In the genomic region with DNA sequence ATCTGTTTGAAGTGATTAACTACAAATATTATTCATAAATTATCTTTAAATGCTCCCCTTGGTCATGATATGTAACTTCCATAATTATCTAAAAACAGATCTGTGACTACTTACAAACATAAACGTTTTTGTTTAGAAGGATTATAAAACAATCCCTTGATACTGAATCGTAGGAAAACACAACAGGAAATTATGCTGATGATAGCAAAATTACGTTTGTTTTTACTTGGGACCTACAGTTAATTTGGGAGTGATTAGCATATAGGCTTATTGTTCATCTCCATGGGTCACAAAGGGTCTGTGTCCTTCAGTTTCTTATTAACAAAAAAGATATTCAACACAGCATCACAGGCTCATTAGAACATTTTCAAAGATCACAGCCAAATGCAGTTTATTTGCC, we compare ENCODE assay signal across 22 cellular contexts. TPM values are rescaled to one million over a fixed set of nuclear protein-coding genes. Genes with fewer than 3 reads are reported as not detected.
DNase-seq lines count a peak whose midpoint lies in the region; ATAC-seq, FAIRE-seq and TF ChIP-seq lines count a peak whose summit lies in the region.
"Had no signal": no experiment of that assay in that cellular context is flagged by ENCODE, and none has a peak within 500 bp of the region (broad histone marks: within the 10 kb centered on the region; RNA-seq: fewer than 3 reads in every experiment).

No MANE protein-coding gene starts in this region.

- no peak overlapping the region for H4K8ac ChIP-seq in mesenchymal stem cell (ENCODE audit: low read length)

- H3K27ac Mint-ChIP-seq in astrocyte (ENCODE audit: unreplicated experiment) = no peak overlapping the region
- H3K27ac Mint-ChIP-seq: H9 had no signal

- H2BK15ac ChIP-seq in mesenchymal stem cell (ENCODE audit: low read depth, poor library complexity, severe bottlenecking) = no peak overlapping the region

- no peaks in the 10 kb centered on the region for H3K79me1 ChIP-seq in mesenchymal stem cell (replicated peaks; ENCODE audit: low read length, poor library complexity, severe bottlenecking)

- no peaks in the 10 kb centered on the region for H3K4me1 ChIP-seq in left ventricle myocardium inferior
- H3K4me1 ChIP-seq in heart left ventricle = peaks cover 0 to 5% (median 0%) of the 10 kb centered on the region in 12 donors
- no peaks in the 10 kb centered on the region for H3K4me1 ChIP-seq in astrocyte (ENCODE audit: insufficient read depth, low read length)
- no peaks in the 10 kb centered on the region for H3K4me1 ChIP-seq in mesenchymal stem cell (ENCODE audit: control insufficient read depth, insufficient read depth, low read depth, low read length)
- H3K4me1 ChIP-seq: Peyer's patch had no signal

- no peaks in the 10 kb centered on the region for H3K36me3 Mint-ChIP-seq in astrocyte (ENCODE audit: low read depth, unreplicated experiment)

- peaks cover 2% of the 10 kb centered on the region for H3K9me3 Mint-ChIP-seq in astrocyte (ENCODE audit: unreplicated experiment)
- H3K9me3 Mint-ChIP-seq: H9 had no signal

- no peak overlapping the region for H3K4me3 ChIP-seq in left ventricle myocardium inferior
- peak overlapping the region in 1 of 12 donors; percentile 8 for H3K4me3 ChIP-seq in heart left ventricle
- no peak overlapping the region for H3K4me3 ChIP-seq in astrocyte (ENCODE audit: insufficient read depth, low read depth, low read length)
- peak overlapping the region in 1 of 2 experiments; percentile 20 for H3K4me3 ChIP-seq in mesenchymal stem cell (ENCODE audit: insufficient read depth in 1 of 2, low read depth in 1 of 2, low read length in 2 of 2)
- H3K4me3 ChIP-seq: BLaER1 treated with 17β-estradiol and CSF1 and Interleukin-3, amounts not matched to agents 10 nM and 100 nM; Peyer's patch had no signal

- TF ChIP-seq CTCF in left ventricle myocardium inferior (IDR thresholded peaks at IDR 0.05; ENCODE audit: borderline replicate concordance) (no peak), heart left ventricle (IDR thresholded peaks at IDR 0.05) (no peak), astrocyte (IDR thresholded peaks at IDR 0.05; ENCODE audit: insufficient read depth, low read depth, low read length) (no peak)

- H3K27me3 ChIP-seq in left ventricle myocardium inferior (ENCODE audit: low read depth) (peaks cover 4% of the 10 kb centered on the region), heart left ventricle (no peaks in the 10 kb centered on the region), astrocyte (ENCODE audit: insufficient read depth, low read length) (no peaks in the 10 kb centered on the region), mesenchymal stem cell (ENCODE audit: control insufficient read depth in 1 of 2, insufficient read depth in 1 of 2, low read length in 2 of 2) (no peaks in the 10 kb centered on the region)
- H3K27me3 ChIP-seq: BLaER1 treated with 17β-estradiol and CSF1 and Interleukin-3, amounts not matched to agents 10 nM and 100 nM; Peyer's patch had no signal

- no peak overlapping the region for H3K18ac ChIP-seq in mesenchymal stem cell (ENCODE audit: low read depth in 1 of 2, low read length in 2 of 2)

- H3K23ac ChIP-seq in mesenchymal stem cell (ENCODE audit: low read length in 2 of 2) = no peak overlapping the region

- H4K91ac ChIP-seq in mesenchymal stem cell (ENCODE audit: low read length) = no peak overlapping the region

- H3K9ac ChIP-seq in astrocyte (ENCODE audit: low read length) = no peak overlapping the region
- peak overlapping the region; percentile 53 for H3K9ac ChIP-seq in mesenchymal stem cell (ENCODE audit: low read length)
- H3K9ac ChIP-seq: BLaER1 treated with 17β-estradiol and CSF1 and Interleukin-3, amounts not matched to agents 10 nM and 100 nM had no signal

- H4K20me1 ChIP-seq in astrocyte (ENCODE audit: insufficient read depth, low read length) = no peaks in the 10 kb centered on the region
- H4K20me1 ChIP-seq: BLaER1 treated with 17β-estradiol and CSF1 and Interleukin-3, amounts not matched to agents 10 nM and 100 nM had no signal

- no peak overlapping the region for H2BK5ac ChIP-seq in mesenchymal stem cell (ENCODE audit: low read depth, low read length, poor library complexity, severe bottlenecking)

- no peak overlapping the region for H3K4me2 ChIP-seq in astrocyte (ENCODE audit: low read length)
- no peak overlapping the region for H3K4me2 ChIP-seq in mesenchymal stem cell (ENCODE audit: low read length, poor library complexity, severe bottlenecking)
- H3K4me2 ChIP-seq: BLaER1 treated with 17β-estradiol and CSF1 and Interleukin-3, amounts not matched to agents 10 nM and 100 nM had no signal

- intact Hi-C loops in left ventricle myocardium inferior (cut with micrococcal nuclease) (no loop called here), heart left ventricle (cut with DNase I) (no loop called here)

- DNase-seq in left ventricle myocardium inferior = no peak
- no peak for DNase-seq in heart left ventricle
- no peak for DNase-seq in astrocyte (ENCODE audit: low read depth)
- DNase-seq in mesenchymal stem cell = no peak
- DNase-seq in stimulated activated CD4-positive, alpha-beta T cell treated with anti-CD3 and anti-CD28 coated beads, Interleukin-12 subunit alpha, Interleukin-12 subunit beta, amount 100 ng/mL, for 4 hours = no peak
- no peak for DNase-seq in glomerular visceral epithelial cell (ENCODE audit: extremely low spot score)
- DNase-seq: GF-D8, H9, NCI-H1436, NCI-H2029, NCI-H774, Peyer's patch, Right ventricle myocardium superior had no signal

- peak; percentile 54 for FAIRE-seq in astrocyte (lab: Jason Lieb, UNC)
- FAIRE-seq: GM12892, HTR-8/SVneo had no signal

- no peak overlapping the region for H3K14ac ChIP-seq in mesenchymal stem cell (ENCODE audit: low read length in 2 of 2)

- H2AFZ ChIP-seq in astrocyte (ENCODE audit: low read depth, low read length) = no peak overlapping the region
- H2AFZ ChIP-seq in mesenchymal stem cell (ENCODE audit: low read depth, low read length) = no peak overlapping the region

- H2BK120ac ChIP-seq in mesenchymal stem cell (ENCODE audit: low read depth, low read length) = no peak overlapping the region

- H3K4me3 Mint-ChIP-seq in astrocyte (ENCODE audit: unreplicated experiment) = no peak overlapping the region
- H3K4me3 Mint-ChIP-seq: H9 had no signal

- 26 to 35% (median 28%) methylated on average over 3 of the region's 3 CpGs for WGBS in heart left ventricle, 4 donors
- WGBS in mesenchymal stem cell = 77% methylated on average over 3 of the region's 3 CpGs

- peaks cover 1% of the 10 kb centered on the region for H3K27me3 Mint-ChIP-seq in astrocyte (ENCODE audit: low read depth, unreplicated experiment)

- ATAC-seq in heart left ventricle (no peak), GM21619 (IDR thresholded peaks at IDR 0.05; ENCODE audit: unreplicated experiment) (no peak), HG03378 (IDR thresholded peaks at IDR 0.05; ENCODE audit: unreplicated experiment) (no peak)
- ATAC-seq: SK-N-SH treated with all-trans-retinoic acid at 6 μM for 48 hours had no signal

- H3K4me1 Mint-ChIP-seq in astrocyte (ENCODE audit: low read depth, unreplicated experiment) = peaks cover 2% of the 10 kb centered on the region
- H3K4me1 Mint-ChIP-seq: H9 had no signal

- H3K4ac ChIP-seq in mesenchymal stem cell (ENCODE audit: low read depth in 1 of 2, low read length in 2 of 2) = no peak overlapping the region

- no peak overlapping the region for H2BK12ac ChIP-seq in mesenchymal stem cell (ENCODE audit: low read length in 2 of 2)

- H3K79me2 ChIP-seq in astrocyte (ENCODE audit: insufficient read depth, low read length) = no peaks in the 10 kb centered on the region

- H2AK5ac ChIP-seq in mesenchymal stem cell (ENCODE audit: low read length, severe bottlenecking) = no peak overlapping the region

- peaks cover 8% of the 10 kb centered on the region for H3K9me3 ChIP-seq in left ventricle myocardium inferior (replicated peaks)
- no peaks in the 10 kb centered on the region for H3K9me3 ChIP-seq in heart left ventricle
- H3K9me3 ChIP-seq in astrocyte (ENCODE audit: insufficient read depth, low read depth, low read length) = no peaks in the 10 kb centered on the region
- H3K9me3 ChIP-seq in mesenchymal stem cell (ENCODE audit: control insufficient read depth, low read length) = no peaks in the 10 kb centered on the region
- H3K9me3 ChIP-seq: Peyer's patch had no signal

- TF ChIP-seq POLR2A in heart left ventricle (IDR thresholded peaks at IDR 0.05) = no peak

- peak overlapping the region; percentile 25 for H3K27ac ChIP-seq in left ventricle myocardium inferior (replicated peaks)
- peak overlapping the region in 4 of 12 donors; percentile 41 to 71 (median 54) for H3K27ac ChIP-seq in heart left ventricle
- no peak overlapping the region for H3K27ac ChIP-seq in astrocyte (ENCODE audit: low read depth, low read length)
- no peak overlapping the region for H3K27ac ChIP-seq in mesenchymal stem cell (ENCODE audit: low read length, poor library complexity, severe bottlenecking)
- H3K27ac ChIP-seq: 22Rv1; BLaER1 treated with 17β-estradiol and CSF1 and Interleukin-3, amounts not matched to agents 10 nM and 100 nM; Peyer's patch had no signal

- H3K36me3 ChIP-seq in left ventricle myocardium inferior = no peaks in the 10 kb centered on the region
- no peaks in the 10 kb centered on the region for H3K36me3 ChIP-seq in heart left ventricle
- H3K36me3 ChIP-seq in astrocyte (ENCODE audit: insufficient read depth, low read length) = no peaks in the 10 kb centered on the region
- H3K36me3 ChIP-seq in mesenchymal stem cell (ENCODE audit: control insufficient read depth in 1 of 2, insufficient read depth in 2 of 2, low read depth in 1 of 2, low read length in 2 of 2) = no peaks in the 10 kb centered on the region
- H3K36me3 ChIP-seq: BLaER1 treated with 17β-estradiol and CSF1 and Interleukin-3, amounts not matched to agents 10 nM and 100 nM; Peyer's patch had no signal

RNA-seq across cellular contexts. Expression of a gene that starts 4.3 kb away (rescaled TPM):
- total RNA-seq in left ventricle myocardium inferior = not detected
- total RNA-seq in heart left ventricle = not detected
- polyA plus RNA-seq in heart left ventricle = not detected
- total RNA-seq in astrocyte = not detected in 2 replicates
- polyA plus RNA-seq in mesenchymal stem cell (2013, experiment 1 of 2) = not detected
- polyA plus RNA-seq in mesenchymal stem cell (2013, experiment 2 of 2) = not detected
- total RNA-seq: Daoy, H9, NCI-H460, Peyer's patch, Right ventricle myocardium superior had no signal
